Comparison of ENCODE assay signal across 13 cellular contexts in genomic region chr2:115200016-115200415, GRCh38.
A peak's percentile ranks its signal among the peaks of the same experiment; 100 is the strongest.
DNase-seq lines count a peak whose midpoint lies in the region; TF ChIP-seq lines count a peak whose summit lies in the region.
"Had no signal": no experiment of that assay in that cellular context is flagged by ENCODE, and none has a peak within 500 bp of the region (broad histone marks: within the 10 kb centered on the region; RNA-seq: fewer than 3 reads in every experiment).

No MANE protein-coding gene starts in this region.

- H3K27ac Mint-ChIP-seq in nephron, result peak overlapping the region; percentile 51 to 87 (median 78)
- H3K27ac Mint-ChIP-seq: CD4-positive, alpha-beta memory T cell had no signal

- no peaks in the 10 kb centered on the region for H3K27me3 Mint-ChIP-seq in nephron (ENCODE audit: low read depth)
- H3K27me3 Mint-ChIP-seq: CD4-positive, alpha-beta memory T cell had no signal

- peak overlapping the region in 1 of 3 experiments; percentile 13 for H3K4me3 Mint-ChIP-seq in nephron
- H3K4me3 Mint-ChIP-seq: CD4-positive, alpha-beta memory T cell; H9 had no signal

- no peaks in the 10 kb centered on the region for H3K36me3 Mint-ChIP-seq in nephron (ENCODE audit: low read depth)
- H3K36me3 Mint-ChIP-seq: CD4-positive, alpha-beta memory T cell had no signal

- TF ChIP-seq CTCF in nephron (IDR thresholded peaks at IDR 0.05; ENCODE audit: unreplicated experiment in 3 of 3), result no peak

- peaks cover 51% of the 10 kb centered on the region for H3K4me1 Mint-ChIP-seq in nephron
- H3K4me1 Mint-ChIP-seq: CD4-positive, alpha-beta memory T cell had no signal

- DNase-seq in NCI-H1694 (lab: John Stamatoyannopoulos, UW) (peak; percentile 14), left kidney (ENCODE audit: low read depth, low spot score) (peak; percentile 78), superior temporal gyrus (ENCODE audit: extremely low spot score) (peak; percentile 62), SHP77 treated with DMSO at 0.1 percent for 48 hours (lab: John Stamatoyannopoulos, UW) (no peak), DMS114 treated with DMSO at 0.1 percent for 48 hours (lab: John Stamatoyannopoulos, UW; ENCODE audit: unreplicated experiment) (no peak)
- no peak for DNase-seq in stimulated activated CD4-positive, alpha-beta T cell treated with anti-CD3 and anti-CD28 coated beads, Interleukin-4, amount 100 ng/mL, for 1 hour
- DNase-seq: BE2C; CD4-positive, alpha-beta memory T cell; COR-L47; GOT3; H9; IMR-90 had no signal

- H3K9me3 Mint-ChIP-seq in nephron, result peaks cover 3% of the 10 kb centered on the region

Comparison
In these comparisons a context has a peak if more than half of its experiments do, and no peak if none do; other contexts are left out.
1. DNase-seq: peak in NCI-H1694 (single experiment), left kidney (single experiment) and superior temporal gyrus (single experiment); none in stimulated activated CD4-positive, alpha-beta T cell treated with anti-CD3 and anti-CD28 coated beads, Interleukin-4, amount 100 ng/mL, for 1 hour (single experiment), SHP77 treated with DMSO at 0.1 percent for 48 hours (single experiment) and DMS114 treated with DMSO at 0.1 percent for 48 hours (single experiment).